In genomic region chr5:177846592-177846991, GRCh38 we compare ENCODE assay signal across 8 cellular contexts.
DNase-seq lines count a peak whose midpoint lies in the region; ATAC-seq, FAIRE-seq and TF ChIP-seq lines count a peak whose summit lies in the region.
"Not testable (repeated sequence)": the region's sequence is repeated elsewhere in the genome, so short reads cannot be mapped to it uniquely, and the experiment has no call there.

No MANE protein-coding gene starts in this region.

- not testable (repeated sequence) for FAIRE-seq in A549 (lab: Jason Lieb, UNC)

- H2AFZ ChIP-seq in GM23338 = not testable (repeated sequence)

- in situ Hi-C loops in Panc1 (cut with HindIII; ENCODE audit: low pct_unique_long_range_greater_than_20kb, low sequenced_read_pairs) = not testable (repeated sequence)

- H3K4me1 ChIP-seq in A549; GM23338 (ENCODE audit: insufficient read depth); Panc1 (ENCODE audit: control insufficient read depth, insufficient read depth, low read length); mucosa of descending colon (ENCODE audit: low read depth); upper lobe of left lung: not testable (repeated sequence)

- not testable (repeated sequence) for H3K9me3 Mint-ChIP-seq in GM23338; WTC11; activated T-cell treated with anti-CD3 and anti-CD28 coated beads, Interleukin-2, amount 50 U/mL, for 4 hours; effector memory CD8-positive, alpha-beta T cell

- H3K27ac ChIP-seq in A549; GM23338 (ENCODE audit: low read depth); Panc1 (ENCODE audit: low read length); upper lobe of left lung: not testable (repeated sequence)

- CTCF ChIA-PET in A549 (lab: Yijun Ruan, JAX); Panc1 (lab: Charles Lee); WTC11 (lab: Charles Lee): not testable (repeated sequence)

- TF ChIP-seq CTCF in A549 (IDR thresholded peaks at IDR 0.05); GM23338 (conservative IDR thresholded peaks at IDR 0.05; ENCODE audit: low read depth in 2 of 2); Panc1 (IDR thresholded peaks at IDR 0.05); WTC11 (IDR thresholded peaks at IDR 0.05); mucosa of descending colon (IDR thresholded peaks at IDR 0.05); upper lobe of left lung (IDR thresholded peaks at IDR 0.05): not testable (repeated sequence)

- not testable (repeated sequence) for H4K20me1 ChIP-seq in GM23338 (replicated peaks; ENCODE audit: insufficient read depth)

- not testable (repeated sequence) for H3K79me2 ChIP-seq in GM23338 (replicated peaks; ENCODE audit: insufficient read depth)

- not testable (repeated sequence) for H3K4me1 Mint-ChIP-seq in GM23338; WTC11; activated T-cell treated with anti-CD3 and anti-CD28 coated beads, Interleukin-2, amount 50 U/mL, for 4 hours (ENCODE audit: low read depth); effector memory CD8-positive, alpha-beta T cell (ENCODE audit: low read depth in 2 of 2)

- not testable (repeated sequence) for H3K27me3 ChIP-seq in GM23338 (ENCODE audit: insufficient read depth); Panc1 (ENCODE audit: control insufficient read depth, insufficient read depth, low read length); upper lobe of left lung

- 0% methylated on average over 2 of the region's 5 CpGs for WGBS in A549 (ENCODE audit: missing lambda C conversion rate)
- WGBS in upper lobe of left lung, 2 donors = 42% methylated on average over 2 of the region's 5 CpGs; no CpG with 5 or more reads in 1 of the 2 donors

- not testable (repeated sequence) for H3K4me3 ChIP-seq in A549; GM23338; Panc1 (ENCODE audit: low read depth in 2 of 2, low read length in 2 of 2); mucosa of descending colon; upper lobe of left lung

- H3F3A ChIP-seq in GM23338 (replicated peaks; ENCODE audit: low read depth) = not testable (repeated sequence)

- H3K27ac Mint-ChIP-seq in GM23338; WTC11; effector memory CD8-positive, alpha-beta T cell: not testable (repeated sequence)

- H3K36me3 ChIP-seq in GM23338 (ENCODE audit: insufficient read depth); Panc1 (ENCODE audit: control insufficient read depth, insufficient read depth, low read length); mucosa of descending colon (ENCODE audit: low read depth); upper lobe of left lung: not testable (repeated sequence)

- ATAC-seq in A549 (peak; percentile 39 to 73; a peak in 3 of 6 replicates), GM23338 (peak; percentile 90), Panc1 (peak; percentile 51; the same call in 1 of the 2 replicates), WTC11 (peak; percentile 73), mucosa of descending colon (peak; percentile 43), upper lobe of left lung (ENCODE audit: low FRiP score in 2 of 2) (peak; percentile 32 to 35)
- ATAC-seq in activated T-cell treated with anti-CD3 and anti-CD28 coated beads, Interleukin-2, amount 50 U/mL, for 4 hours = peak; percentile 37 to 58
- ATAC-seq in effector memory CD8-positive, alpha-beta T cell (replicated peaks) = peak; percentile 35

- not testable (repeated sequence) for H3K9me3 ChIP-seq in A549; Panc1 (ENCODE audit: control insufficient read depth, insufficient read depth, low read depth, low read length); mucosa of descending colon; upper lobe of left lung

- not testable (repeated sequence) for BruUV-seq in Panc1 (replicated peaks; lab: Mats Ljungman, UMichigan)

- POLR2A ChIA-PET in A549 (lab: Yijun Ruan, JAX); Panc1 (lab: Charles Lee); WTC11 (lab: Charles Lee): not testable (repeated sequence)

- not testable (repeated sequence) for TF ChIP-seq RAD21 in A549 (conservative IDR thresholded peaks at IDR 0.05 in 1 of 2, IDR thresholded peaks at IDR 0.05 in 1 of 2)

- not testable (repeated sequence) for H3K9me2 ChIP-seq in GM23338 (ENCODE audit: insufficient read depth)

- intact Hi-C loops in Panc1 (cut with micrococcal nuclease; ENCODE audit: unreplicated experiment); mucosa of descending colon (cut with DNase I, micrococcal nuclease): not testable (repeated sequence)

- not testable (repeated sequence) for TF ChIP-seq EP300 in A549 (IDR thresholded peaks at IDR 0.05); upper lobe of left lung (IDR thresholded peaks at IDR 0.05)

- H3K4me3 Mint-ChIP-seq in GM23338; WTC11; activated T-cell treated with anti-CD3 and anti-CD28 coated beads, Interleukin-2, amount 50 U/mL, for 4 hours; effector memory CD8-positive, alpha-beta T cell: not testable (repeated sequence)

- not testable (repeated sequence) for H3K27me3 Mint-ChIP-seq in GM23338 (ENCODE audit: insufficient read depth, low read depth, poor library complexity); WTC11 (ENCODE audit: low read depth); activated T-cell treated with anti-CD3 and anti-CD28 coated beads, Interleukin-2, amount 50 U/mL, for 4 hours (ENCODE audit: low read depth); effector memory CD8-positive, alpha-beta T cell

- not testable (repeated sequence) for DNase-seq in A549 (ENCODE audit: low read depth in 1 of 2, low spot score in 1 of 2); GM23338 (ENCODE audit: low spot score); Panc1 (ENCODE audit: low read depth, low spot score); WTC11 (ENCODE audit: low spot score); activated T-cell treated with anti-CD3 and anti-CD28 coated beads, Interleukin-2, amount 50 U/mL, for 4 hours; effector memory CD8-positive, alpha-beta T cell; mucosa of descending colon; upper lobe of left lung

- H3K36me3 Mint-ChIP-seq in GM23338 (ENCODE audit: low read depth); WTC11; activated T-cell treated with anti-CD3 and anti-CD28 coated beads, Interleukin-2, amount 50 U/mL, for 4 hours (ENCODE audit: insufficient read depth); effector memory CD8-positive, alpha-beta T cell (ENCODE audit: insufficient read depth): not testable (repeated sequence)

- TF ChIP-seq POLR2A in A549 (IDR thresholded peaks at IDR 0.05; ENCODE audit: low read length); upper lobe of left lung (IDR thresholded peaks at IDR 0.05): not testable (repeated sequence)

- not testable (repeated sequence) for H3K4me2 ChIP-seq in A549, GM23338

Comparison
In these comparisons a context has a peak if more than half of its experiments do, and no peak if none do; other contexts are left out.
1. ATAC-seq: peak in every context shown above with its lines; median percentile 90 in GM23338; 73 in WTC11; 56 in A549; 51 in Panc1; 48 in activated T-cell treated with anti-CD3 and anti-CD28 coated beads, Interleukin-2, amount 50 U/mL, for 4 hours; 43 in mucosa of descending colon; 35 in effector memory CD8-positive, alpha-beta T cell; 34 in upper lobe of left lung.